Comparison of ENCODE assay signal across 21 cellular contexts in genomic region chr5:29231153-29231552, GRCh38.
"Had no signal": no experiment of that assay in that cellular context is flagged by ENCODE, and none has a peak within 500 bp of the region (broad histone marks: within the 10 kb centered on the region; RNA-seq: fewer than 3 reads in every experiment).

No MANE protein-coding gene starts in this region.

- FAIRE-seq: endothelial cell of umbilical vein had no signal

- H3K4me3 ChIP-seq: coronary artery, dorsolateral prefrontal cortex, esophagus muscularis mucosa, gastroesophageal sphincter, heart left ventricle, hepatocyte, left lung, lower lobe of right lung, mucosa of descending colon had no signal

- H2AFZ ChIP-seq: hepatocyte had no signal

- H3K27ac ChIP-seq: coronary artery, dorsolateral prefrontal cortex, esophagus muscularis mucosa, foreskin keratinocyte, gastroesophageal sphincter, heart left ventricle, hepatocyte, left lung, lower lobe of right lung had no signal

- H3K4me1 Mint-ChIP-seq: immature natural killer cell had no signal

- H3K79me2 ChIP-seq: hepatocyte had no signal

- H3K36me3 ChIP-seq: esophagus muscularis mucosa, gastroesophageal sphincter, heart left ventricle, left lung, lower lobe of right lung had no signal

- H3K4me1 ChIP-seq: esophagus muscularis mucosa, foreskin keratinocyte, gastroesophageal sphincter, heart left ventricle, left lung, lower lobe of right lung had no signal

- H3K27ac Mint-ChIP-seq: immature natural killer cell, mesothelial cell of epicardium had no signal

- H3K4me3 Mint-ChIP-seq: immature natural killer cell, mesothelial cell of epicardium had no signal

- H3K36me3 Mint-ChIP-seq: immature natural killer cell, mesothelial cell of epicardium had no signal

- ATAC-seq: foreskin keratinocyte, gastroesophageal sphincter, heart left ventricle, left cardiac atrium, left lung, left ventricle myocardium superior, lower lobe of right lung, mucosa of descending colon had no signal

- DNase-seq: dermis blood vessel endothelial cell; dorsolateral prefrontal cortex; effector CD4-positive, alpha-beta T cell; effector memory CD4-positive, alpha-beta T cell; foreskin keratinocyte; heart left ventricle; hypothalamus; immature natural killer cell; islet precursor cell; left cardiac atrium; left lung; left ventricle myocardium superior; lower lobe of right lung; mesenchymal stem cell; mucosa of descending colon had no signal

- H3K9me3 Mint-ChIP-seq: mesothelial cell of epicardium had no signal

- H3K9me3 ChIP-seq: esophagus muscularis mucosa, gastroesophageal sphincter, heart left ventricle, left lung, lower lobe of right lung, mucosa of descending colon had no signal

- H3K27me3 ChIP-seq: dorsolateral prefrontal cortex, esophagus muscularis mucosa, foreskin keratinocyte, gastroesophageal sphincter, heart left ventricle, hepatocyte, left lung had no signal

- H3K4me2 ChIP-seq: hepatocyte had no signal
